Comparison of ENCODE assay signal across 8 cellular contexts in genomic region chr5:73120222-73121108, GRCh38. TPM values are rescaled to one million over a fixed set of nuclear protein-coding genes. Genes with fewer than 3 reads are reported as not detected.
DNase-seq lines count a peak whose midpoint lies in the region; ATAC-seq and TF ChIP-seq lines count a peak whose summit lies in the region.

Gene TMEM171 (plus strand): TSS chr5:73120575. CDS start chr5:73123374, 2,799 bp downstream.

- H3K4me3 Mint-ChIP-seq in stimulated activated naive CD8-positive, alpha-beta T cell treated with anti-CD3 and anti-CD28 coated beads, Interleukin-15, amount 100 ng/mL, for 72 hours = peak within 1 kb of the TSS; percentile 35 to 64

- peak; percentile 45 for DNase-seq in AG10803 (ENCODE audit: low read depth)
- no peak for DNase-seq in LNCaP clone FGC (ENCODE audit: low read depth)
- DNase-seq in choroid plexus epithelial cell (ENCODE audit: low read depth) = peak; percentile 44
- peak; percentile 57 to 88 for DNase-seq in left lung
- no peak for DNase-seq in stimulated activated naive CD8-positive, alpha-beta T cell treated with anti-CD3 and anti-CD28 coated beads, Interleukin-15, amount 100 ng/mL, for 72 hours
- DNase-seq in NCI-H1930 (lab: John Stamatoyannopoulos, UW) = no peak

- H3K4me1 Mint-ChIP-seq in stimulated activated naive CD8-positive, alpha-beta T cell treated with anti-CD3 and anti-CD28 coated beads, Interleukin-15, amount 100 ng/mL, for 72 hours = peaks cover 23% of the 10 kb centered on the region

- no peaks in the 10 kb centered on the region for H3K36me3 ChIP-seq in left lung

- peaks cover 96% of the 10 kb centered on the region for H3K27me3 Mint-ChIP-seq in stimulated activated naive CD8-positive, alpha-beta T cell treated with anti-CD3 and anti-CD28 coated beads, Interleukin-15, amount 100 ng/mL, for 72 hours

- no peaks in the 10 kb centered on the region for H3K9me3 ChIP-seq in left lung

- H3K27ac Mint-ChIP-seq in stimulated activated naive CD8-positive, alpha-beta T cell treated with anti-CD3 and anti-CD28 coated beads, Interleukin-15, amount 100 ng/mL, for 72 hours = no peak within 1 kb of the TSS

- ATAC-seq in left lung (peak; percentile 92), HG03342 (IDR thresholded peaks at IDR 0.05; ENCODE audit: unreplicated experiment) (no peak), HG03439 (IDR thresholded peaks at IDR 0.05; ENCODE audit: unreplicated experiment) (no peak)
- peak; percentile 48 for ATAC-seq in stimulated activated naive CD8-positive, alpha-beta T cell treated with anti-CD3 and anti-CD28 coated beads, Interleukin-15, amount 100 ng/mL, for 72 hours

- H3K27me3 ChIP-seq in left lung = peaks cover 9 to 80% of the 10 kb centered on the region in 2 donors

- intact Hi-C loops in left lung (cut with DNase I) = no loop called here

- TF ChIP-seq CTCF in AG10803 (conservative IDR thresholded peaks at IDR 0.05; ENCODE audit: low read length) (no peak), LNCaP clone FGC (IDR thresholded peaks at IDR 0.05; ENCODE audit: control insufficient read depth, extremely low read depth, insufficient read depth) (no peak), choroid plexus epithelial cell (conservative IDR thresholded peaks at IDR 0.05; ENCODE audit: low read depth, low read length) (no peak), left lung (IDR thresholded peaks at IDR 0.05) (no peak)

- no peaks in the 10 kb centered on the region for H3K9me3 Mint-ChIP-seq in stimulated activated naive CD8-positive, alpha-beta T cell treated with anti-CD3 and anti-CD28 coated beads, Interleukin-15, amount 100 ng/mL, for 72 hours

- peaks cover 0 to 14% of the 10 kb centered on the region in 2 donors for H3K4me1 ChIP-seq in left lung

- peak within 1 kb of the TSS; percentile 80 for H3K4me3 ChIP-seq in AG10803 (ENCODE audit: low read length)
- peak within 1 kb of the TSS; percentile 43 for H3K4me3 ChIP-seq in LNCaP clone FGC (ENCODE audit: low read depth, low read length)
- peak within 1 kb of the TSS; percentile 63 for H3K4me3 ChIP-seq in choroid plexus epithelial cell (ENCODE audit: low read depth, low read length)
- H3K4me3 ChIP-seq in left lung = peak within 1 kb of the TSS; percentile 34 to 37

- no peak within 1 kb of the TSS for H3K27ac ChIP-seq in left lung

RNA-seq across cellular contexts. Expression of gene TMEM171, which starts in this region (rescaled TPM):
- total RNA-seq in left lung = under 1 TPM; 0.32 to 0.37 TPM

Comparison
In these comparisons a context has a peak if more than half of its experiments do, and no peak if none do; other contexts are left out.
1. Peak in DNase-seq, ATAC-seq and H3K4me3 ChIP-seq in left lung; RNA of the gene not detected or under 1 TPM.
2. DNase-seq: peak in AG10803 (single experiment) and choroid plexus epithelial cell (single experiment); none in LNCaP clone FGC (single experiment), stimulated activated naive CD8-positive, alpha-beta T cell treated with anti-CD3 and anti-CD28 coated beads, Interleukin-15, amount 100 ng/mL, for 72 hours (0 of 2) and NCI-H1930 (0 of 2).
3. Peak in every context shown above with its lines, with median percentiles within 50 percentile points of each other: H3K4me3 ChIP-seq.